8 cellular contexts compared by ENCODE assay signal in the genomic region with DNA sequence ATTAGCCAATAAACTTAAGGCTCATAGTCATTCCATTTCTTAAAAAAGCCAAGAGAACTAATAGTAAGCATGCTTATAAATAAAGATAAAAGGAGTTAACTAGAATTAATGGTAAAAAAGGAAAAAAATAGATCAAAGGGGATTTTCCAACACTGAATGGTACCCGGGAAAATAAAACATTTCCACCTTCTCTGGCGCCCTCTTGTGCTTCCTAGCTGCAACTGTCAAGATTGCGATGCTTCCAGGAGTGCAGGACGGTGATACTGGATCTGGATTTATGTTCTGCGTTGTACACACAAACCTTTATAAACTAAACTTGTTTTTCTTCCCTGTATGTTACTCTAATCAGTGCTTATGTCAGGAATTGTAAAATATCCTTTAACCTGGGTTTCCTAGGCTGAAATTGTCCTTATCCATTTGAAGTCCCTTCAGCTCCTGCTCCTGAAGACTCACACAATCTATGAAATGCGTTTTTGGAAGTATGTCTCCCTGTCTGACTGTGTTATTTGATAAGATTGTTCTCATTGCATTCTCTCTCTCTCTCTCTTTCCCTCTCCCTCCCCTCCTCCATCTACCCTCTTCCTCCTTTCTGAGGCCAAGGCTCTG. TPM values are rescaled to one million over a fixed set of nuclear protein-coding genes. Genes with fewer than 3 reads are reported as not detected.
DNase-seq lines count a peak whose midpoint lies in the region; ATAC-seq and TF ChIP-seq lines count a peak whose summit lies in the region.

No MANE protein-coding gene starts in this region.

- intact Hi-C loops in MCF 10A (cut with micrococcal nuclease): loop anchor here (2.0 to 5.0 kb wide), 4 partner anchors 109 to 447 kb away; no protein-coding TSS in a partner anchor
- intact Hi-C loops in vagina (cut with DNase I): no loop called here

- ATAC-seq in GM21423 (IDR thresholded peaks at IDR 0.05; ENCODE audit: unreplicated experiment): no peak

- H3K9me3 ChIP-seq in HEK293 (ENCODE audit: control insufficient read depth, insufficient read depth, low read depth, low read length) (no peaks in the 10 kb centered on the region), vagina (no peaks in the 10 kb centered on the region)

- no peaks in the 10 kb centered on the region for H3K27me3 ChIP-seq in vagina

- H3K36me3 ChIP-seq in HEK293 (ENCODE audit: control insufficient read depth in 2 of 2, insufficient read depth in 1 of 2, low read length in 2 of 2): no peaks in the 10 kb centered on the region
- no peaks in the 10 kb centered on the region for H3K36me3 ChIP-seq in vagina

- no peak overlapping the region for H3K4me3 ChIP-seq in HEK293 (ENCODE audit: low read depth, low read length)
- no peak overlapping the region for H3K4me3 ChIP-seq in vagina

- H3K36me3 Mint-ChIP-seq in MCF 10A (ENCODE audit: insufficient read depth, unreplicated experiment): no peaks in the 10 kb centered on the region

- 0 out of 2 replicates have a peak, but pooled peaks have one; percentile 15 for TF ChIP-seq CTCF in HEK293 (tag by site-specific recombination; IDR thresholded peaks at IDR 0.05)
- TF ChIP-seq CTCF in MCF 10A (IDR thresholded peaks at IDR 0.05; ENCODE audit: unreplicated experiment): peak; percentile 82
- peak in 2 of 3 experiments; percentile 45 to 55 for TF ChIP-seq CTCF in vagina (IDR thresholded peaks at IDR 0.05)

- no peak for TF ChIP-seq POLR2A in vagina (IDR thresholded peaks at IDR 0.05)

- no peaks in the 10 kb centered on the region for H3K4me1 ChIP-seq in HEK293 (ENCODE audit: control insufficient read depth, insufficient read depth, low read length)
- no peaks in the 10 kb centered on the region for H3K4me1 ChIP-seq in vagina

- H3K27ac ChIP-seq in HEK293 (ENCODE audit: extremely low read depth, low read depth, low read length) (no peak overlapping the region), vagina (no peak overlapping the region)

- H3K27me3 Mint-ChIP-seq in MCF 10A (ENCODE audit: insufficient read depth, unreplicated experiment): no peaks in the 10 kb centered on the region

- H3K9me3 Mint-ChIP-seq in MCF 10A (ENCODE audit: unreplicated experiment): no peaks in the 10 kb centered on the region

- H3K4me3 Mint-ChIP-seq in MCF 10A (ENCODE audit: unreplicated experiment): no peak overlapping the region

- POLR2A ChIA-PET in HEK293 (lab: Yijun Ruan, JAX): no interaction called here
- POLR2A ChIA-PET in MCF 10A (lab: Yijun Ruan, JAX): interaction anchor here (0.5 to 1.8 kb wide), 11 partner anchors 10 to 449 kb away, joined by 3 to 9 read pairs (median 3); a partner anchor contains a TSS

- H3K27ac Mint-ChIP-seq in MCF 10A (ENCODE audit: low read depth, unreplicated experiment): no peak overlapping the region

- no TSS peak for BruUV-seq in MCF 10A (replicated peaks; lab: Mats Ljungman, UMichigan)

- peaks cover 17% of the 10 kb centered on the region for H3K4me1 Mint-ChIP-seq in MCF 10A (ENCODE audit: insufficient read depth, unreplicated experiment)

- CTCF ChIA-PET in HEK293 (lab: Yijun Ruan, JAX): interaction anchor here (0.5 to 6.5 kb wide), 47 partner anchors 9 to 1276 kb away, joined by 3 to 107 read pairs (median 4); a partner anchor contains a TSS
- CTCF ChIA-PET in MCF 10A (lab: Yijun Ruan, JAX): interaction anchor here (0.6 to 12.3 kb wide), 60 partner anchors 10 to 1253 kb away, joined by 3 to 253 read pairs (median 4); a partner anchor contains a TSS

- peak; percentile 27 for DNase-seq in activated CD4-positive, alpha-beta T cell treated with anti-CD3 and anti-CD28 coated beads for 48 hours
- no peak for DNase-seq in activated CD4-positive, alpha-beta T cell treated with anti-CD3 and anti-CD28 coated beads for 1 hour
- DNase-seq in NCI-H460 (ENCODE audit: extremely low read depth, low read depth) (peak; percentile 39), MCF 10A (ENCODE audit: unreplicated experiment) (peak; percentile 58), left kidney (ENCODE audit: low read depth, low spot score) (peak; percentile 69), vagina (ENCODE audit: extremely low spot score in 2 of 2) (no peak)

TF ChIP-seq in HEK293, 187 proteins besides CTCF, POLR2A, EP300 and RAD21:
- no peak for TF ChIP-seq ZNF510 (tag by site-specific recombination; IDR thresholded peaks at IDR 0.05; ENCODE audit: insufficient replicate concordance)
- no peak for TF ChIP-seq ZNF16 (tag by site-specific recombination; IDR thresholded peaks at IDR 0.05; ENCODE audit: low read depth)
- TF ChIP-seq, protein P1, sequence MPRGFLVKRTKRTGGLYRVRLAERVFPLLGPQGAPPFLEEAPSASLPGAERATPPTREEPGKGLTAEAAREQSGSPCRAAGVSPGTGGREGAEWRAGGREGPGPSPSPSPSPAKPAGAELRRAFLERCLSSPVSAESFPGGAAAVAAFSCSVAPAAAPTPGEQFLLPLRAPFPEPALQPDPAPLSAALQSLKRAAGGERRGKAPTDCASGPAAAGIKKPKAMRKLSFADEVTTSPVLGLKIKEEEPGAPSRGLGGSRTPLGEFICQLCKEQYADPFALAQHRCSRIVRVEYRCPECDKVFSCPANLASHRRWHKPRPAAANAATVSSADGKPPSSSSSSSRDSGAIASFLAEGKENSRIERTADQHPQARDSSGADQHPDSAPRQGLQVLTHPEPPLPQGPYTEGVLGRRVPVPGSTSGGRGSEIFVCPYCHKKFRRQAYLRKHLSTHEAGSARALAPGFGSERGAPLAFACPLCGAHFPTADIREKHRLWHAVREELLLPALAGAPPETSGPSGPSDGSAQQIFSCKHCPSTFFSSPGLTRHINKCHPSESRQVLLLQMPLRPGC (tag by site-specific recombination; IDR thresholded peaks at IDR 0.05): no peak
- peak; percentile 69 for TF ChIP-seq ZNF654 (tag by site-specific recombination; IDR thresholded peaks at IDR 0.05; ENCODE audit: low read depth)
- no peak for TF ChIP-seq ZBTB48 (tag by site-specific recombination; IDR thresholded peaks at IDR 0.05)
- peak; percentile 66; the same call in 1 of the 2 replicates for TF ChIP-seq TCF7L2 (IDR thresholded peaks at IDR 0.05; ENCODE audit: borderline replicate concordance, low read depth, low read length)
- no peak for TF ChIP-seq ZNF37A (tag by site-specific recombination; IDR thresholded peaks at IDR 0.05)
- TF ChIP-seq ZNF600 (tag by site-specific recombination; IDR thresholded peaks at IDR 0.05): peak; percentile 55; the same call in 1 of the 2 replicates
- 0 out of 2 replicates have a peak, but pooled peaks have one; percentile 23 for TF ChIP-seq IKZF3 (tag by site-specific recombination; IDR thresholded peaks at IDR 0.05)
- no peak for TF ChIP-seq ZBTB7A (tag by site-specific recombination; IDR thresholded peaks at IDR 0.05; ENCODE audit: low read depth)

RNA-seq across cellular contexts. Expression of a gene that starts 9.6 kb away (rescaled TPM):
- 149 and 199 TPM in 2 replicates for total RNA-seq in NCI-H460 (2014; rRNA removed; shearing (Covaris generic))
- polyA plus RNA-seq in NCI-H460 (2014; cell fraction: nucleus; rRNA removed): 59.6 and 86.9 TPM in 2 replicates
- total RNA-seq in MCF 10A (2022) (42.5 and 55.8 TPM in 2 replicates), vagina (35.1 TPM)

RNA-seq across cellular contexts. Expression of a gene that starts 33.6 kb away (rescaled TPM):
- 46.2 and 49.0 TPM in 2 replicates for total RNA-seq in NCI-H460 (2014; rRNA removed; shearing (Covaris generic))
- polyA plus RNA-seq in NCI-H460 (2014; cell fraction: nucleus; rRNA removed): 38.2 and 45.5 TPM in 2 replicates
- 45.1 and 60.1 TPM in 2 replicates for total RNA-seq in MCF 10A (2022)
- total RNA-seq in vagina: 17.7 TPM

Comparison
In these comparisons a context has a peak if more than half of its experiments do, and no peak if none do; other contexts are left out.
1. DNase-seq: peak in activated CD4-positive, alpha-beta T cell treated with anti-CD3 and anti-CD28 coated beads for 48 hours (single experiment), NCI-H460 (single experiment), MCF 10A (single experiment) and left kidney (single experiment); none in activated CD4-positive, alpha-beta T cell treated with anti-CD3 and anti-CD28 coated beads for 1 hour (single experiment) and vagina (0 of 2).
2. CTCF ChIP-seq: peak in every context shown above with its lines; median percentile 82 in MCF 10A; 50 in vagina; 15 in HEK293.